ENCODE assay signal across 1 cellular context in the genomic region with DNA sequence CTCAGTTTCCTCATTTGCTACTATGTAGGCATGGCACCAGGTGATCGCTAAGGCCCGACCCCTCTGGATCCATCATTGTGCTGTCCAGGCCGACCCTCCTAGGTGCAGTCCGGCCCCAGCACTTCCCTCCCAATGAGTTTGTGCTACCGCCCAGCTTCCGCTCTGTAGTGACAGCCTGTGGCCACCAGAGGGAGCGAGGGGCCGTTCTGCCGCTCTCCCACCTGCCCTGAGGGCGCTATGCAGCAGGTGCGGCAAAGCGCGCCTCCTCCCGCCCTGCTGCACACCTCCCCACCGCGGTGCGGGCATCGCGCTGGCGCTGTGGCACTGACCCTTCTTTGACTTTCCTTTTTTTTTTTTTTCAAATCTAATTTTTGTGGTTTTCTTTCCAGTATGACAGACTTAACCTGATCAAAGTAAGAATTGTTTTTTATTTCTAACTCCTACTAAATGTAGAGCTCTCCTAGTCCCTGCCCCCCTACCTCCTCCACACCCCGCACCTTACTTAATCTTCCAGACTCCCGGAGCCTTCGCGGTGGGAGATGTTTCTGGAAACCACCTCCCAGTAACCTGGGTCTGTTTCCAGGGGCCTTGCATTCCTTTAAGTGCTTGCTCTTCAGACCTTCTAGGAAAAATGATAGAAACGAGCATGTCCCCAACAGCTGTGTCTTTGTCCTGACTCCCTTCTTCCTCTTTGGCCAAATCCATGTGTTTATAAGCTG.
TF ChIP-seq lines count a peak whose summit lies in the region.

No MANE protein-coding gene starts in this region.

TF ChIP-seq in GM12878, 131 proteins besides CTCF, POLR2A, EP300 and RAD21 (continued from another document):
- peak; percentile 67 for TF ChIP-seq SMC3 (IDR thresholded peaks at IDR 0.05; ENCODE audit: borderline replicate concordance, low read length)
- peak; percentile 29; the same call in 1 of the 2 replicates for TF ChIP-seq RUNX3 (IDR thresholded peaks at IDR 0.05; ENCODE audit: low read length)
- peak; percentile 58; the same call in 1 of the 2 replicates for TF ChIP-seq YY1 (IDR thresholded peaks at IDR 0.05; ENCODE audit: low read depth, low read length)
- peak in 1 of 2 experiments; percentile 49; a peak in 1 of 4 replicates for TF ChIP-seq BHLHE40 (IDR thresholded peaks at IDR 0.05; ENCODE audit: borderline replicate concordance in 1 of 2, low read depth in 2 of 2, low read length in 1 of 2)
- TF ChIP-seq SIN3A (IDR thresholded peaks at IDR 0.05; ENCODE audit: low read depth, low read length): no peak
- no peak for TF ChIP-seq EED (IDR thresholded peaks at IDR 0.05; ENCODE audit: low read depth)
- TF ChIP-seq MEF2B (IDR thresholded peaks at IDR 0.05; ENCODE audit: partially characterized antibody, poor library complexity, severe bottlenecking): no peak
- TF ChIP-seq TCF12 (IDR thresholded peaks at IDR 0.05; ENCODE audit: low read depth, low read length): peak; percentile 92
- TF ChIP-seq ETV6 (conservative IDR thresholded peaks at IDR 0.05 in 1 of 2, IDR thresholded peaks at IDR 0.05 in 1 of 2; ENCODE audit: borderline replicate concordance in 1 of 2, low read depth in 1 of 2): 0 out of 4 replicates have a peak, but pooled peaks of 1 of the 2 experiments have one; percentile 30
- TF ChIP-seq JUND (IDR thresholded peaks at IDR 0.05; ENCODE audit: low read depth, low read length): no peak
- no peak for TF ChIP-seq ZNF274 (IDR thresholded peaks at IDR 0.05; ENCODE audit: insufficient read depth, insufficient read length)
- TF ChIP-seq, protein P1, sequence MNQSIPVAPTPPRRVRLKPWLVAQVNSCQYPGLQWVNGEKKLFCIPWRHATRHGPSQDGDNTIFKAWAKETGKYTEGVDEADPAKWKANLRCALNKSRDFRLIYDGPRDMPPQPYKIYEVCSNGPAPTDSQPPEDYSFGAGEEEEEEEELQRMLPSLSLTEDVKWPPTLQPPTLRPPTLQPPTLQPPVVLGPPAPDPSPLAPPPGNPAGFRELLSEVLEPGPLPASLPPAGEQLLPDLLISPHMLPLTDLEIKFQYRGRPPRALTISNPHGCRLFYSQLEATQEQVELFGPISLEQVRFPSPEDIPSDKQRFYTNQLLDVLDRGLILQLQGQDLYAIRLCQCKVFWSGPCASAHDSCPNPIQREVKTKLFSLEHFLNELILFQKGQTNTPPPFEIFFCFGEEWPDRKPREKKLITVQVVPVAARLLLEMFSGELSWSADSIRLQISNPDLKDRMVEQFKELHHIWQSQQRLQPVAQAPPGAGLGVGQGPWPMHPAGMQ (IDR thresholded peaks at IDR 0.05; ENCODE audit: borderline replicate concordance): no peak
- TF ChIP-seq ESRRA (IDR thresholded peaks at IDR 0.05; ENCODE audit: low read length): 0 out of 2 replicates have a peak, but pooled peaks have one; percentile 42
- TF ChIP-seq, protein P2, sequence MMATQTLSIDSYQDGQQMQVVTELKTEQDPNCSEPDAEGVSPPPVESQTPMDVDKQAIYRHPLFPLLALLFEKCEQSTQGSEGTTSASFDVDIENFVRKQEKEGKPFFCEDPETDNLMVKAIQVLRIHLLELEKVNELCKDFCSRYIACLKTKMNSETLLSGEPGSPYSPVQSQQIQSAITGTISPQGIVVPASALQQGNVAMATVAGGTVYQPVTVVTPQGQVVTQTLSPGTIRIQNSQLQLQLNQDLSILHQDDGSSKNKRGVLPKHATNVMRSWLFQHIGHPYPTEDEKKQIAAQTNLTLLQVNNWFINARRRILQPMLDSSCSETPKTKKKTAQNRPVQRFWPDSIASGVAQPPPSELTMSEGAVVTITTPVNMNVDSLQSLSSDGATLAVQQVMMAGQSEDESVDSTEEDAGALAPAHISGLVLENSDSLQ (IDR thresholded peaks at IDR 0.05): no peak
